ENCODE assay signal across 7 cellular contexts in genomic region chr12:115064296-115064695, GRCh38.
"Had no signal": no experiment of that assay in that cellular context is flagged by ENCODE, and none has a peak within 500 bp of the region (broad histone marks: within the 10 kb centered on the region; RNA-seq: fewer than 3 reads in every experiment).

No MANE protein-coding gene starts in this region.

- ATAC-seq: K562 had no signal

- H3K4me3 ChIP-seq: K562 had no signal

- H3K4me2 ChIP-seq: KMS-11 had no signal

- H3K9ac ChIP-seq: KMS-11 had no signal

- FAIRE-seq: HTR-8/SVneo, K562 had no signal

- DNase-seq: IMR-90, KBM-7, KG1 had no signal

- H3K27ac ChIP-seq: HL-60, KMS-11 had no signal
